24 cellular contexts compared by ENCODE assay signal in the genomic region with DNA sequence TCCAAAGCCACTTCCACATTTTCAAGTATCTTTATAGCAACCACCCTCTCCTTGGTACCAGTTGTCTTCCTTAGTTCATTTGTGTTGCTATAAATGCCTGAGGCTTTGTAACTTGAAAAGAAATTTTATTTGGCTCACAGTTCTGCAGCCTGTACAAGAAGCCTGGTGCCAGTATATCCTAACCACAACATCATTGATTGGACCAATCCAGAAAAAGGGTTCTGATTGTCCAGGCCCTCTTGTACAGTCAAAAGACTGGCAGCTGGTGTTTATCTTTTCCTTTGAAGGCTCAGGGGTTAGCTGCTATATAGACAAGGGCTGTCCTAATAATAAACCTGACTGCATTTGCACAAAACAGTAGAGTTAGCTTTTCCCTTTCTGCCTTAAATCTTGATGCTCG. TPM values are rescaled to one million over a fixed set of nuclear protein-coding genes. Genes with fewer than 3 reads are reported as not detected.
DNase-seq lines count a peak whose midpoint lies in the region; ATAC-seq and TF ChIP-seq lines count a peak whose summit lies in the region.
"Had no signal": no experiment of that assay in that cellular context is flagged by ENCODE, and none has a peak within 500 bp of the region (broad histone marks: within the 10 kb centered on the region; RNA-seq: fewer than 3 reads in every experiment).

No MANE protein-coding gene starts in this region.

- H3K27me3 ChIP-seq in breast epithelium = no peaks in the 10 kb centered on the region
- H3K27me3 ChIP-seq: BLaER1 treated with 17β-estradiol and CSF1 and Interleukin-3, amounts not matched to agents 10 nM and 100 nM had no signal

- intact Hi-C loops in MCF 10A (cut with micrococcal nuclease) = no loop called here
- intact Hi-C loops in breast epithelium (cut with DNase I; ENCODE audit: low total_unique reads) = no loop called here

- BruUV-seq in MCF 10A (replicated peaks; lab: Mats Ljungman, UMichigan) = no TSS peak

- POLR2A ChIA-PET in MCF 10A (lab: Yijun Ruan, JAX) = no interaction called here

- H3K4me3 Mint-ChIP-seq in MCF 10A (ENCODE audit: unreplicated experiment) = no peak overlapping the region
- H3K4me3 Mint-ChIP-seq: CD4-positive, alpha-beta memory T cell; T-cell had no signal

- H3K4me1 Mint-ChIP-seq in MCF 10A (ENCODE audit: insufficient read depth, unreplicated experiment) = peaks cover 8% of the 10 kb centered on the region
- H3K4me1 Mint-ChIP-seq: CD4-positive, alpha-beta memory T cell had no signal

- H3K4me3 ChIP-seq in breast epithelium = no peak overlapping the region
- H3K4me3 ChIP-seq: BLaER1 treated with 17β-estradiol and CSF1 and Interleukin-3, amounts not matched to agents 10 nM and 100 nM; HAP-1 had no signal

- H3K36me3 Mint-ChIP-seq in MCF 10A (ENCODE audit: insufficient read depth, unreplicated experiment) = peaks cover 53% of the 10 kb centered on the region

- TF ChIP-seq POLR2A in breast epithelium (IDR thresholded peaks at IDR 0.05) = no peak

- H3K27ac ChIP-seq in breast epithelium (no peak overlapping the region), substantia nigra (ENCODE audit: low read depth, low read length, poor library complexity, severe bottlenecking) (no peak overlapping the region)
- H3K27ac ChIP-seq: BLaER1 treated with 17β-estradiol and CSF1 and Interleukin-3, amounts not matched to agents 10 nM and 100 nM; HL-60 had no signal

- H3K36me3 ChIP-seq in breast epithelium = no peaks in the 10 kb centered on the region

- H3K4me1 ChIP-seq in breast epithelium = no peaks in the 10 kb centered on the region
- H3K4me1 ChIP-seq: Caco-2 had no signal

- H3K9me3 Mint-ChIP-seq in MCF 10A (ENCODE audit: unreplicated experiment) = no peaks in the 10 kb centered on the region

- no peak for ATAC-seq in activated CD4-positive, CD25-positive, alpha-beta regulatory T cell treated with anti-CD3 and anti-CD28 coated beads, Interleukin-2, amount 50 U/mL, for 24 hours
- ATAC-seq: T-cell had no signal

- H3K27ac Mint-ChIP-seq in MCF 10A (ENCODE audit: low read depth, unreplicated experiment) = peak overlapping the region; percentile 39
- H3K27ac Mint-ChIP-seq: T-cell had no signal

- H3K27me3 Mint-ChIP-seq in MCF 10A (ENCODE audit: insufficient read depth, unreplicated experiment) = no peaks in the 10 kb centered on the region
- H3K27me3 Mint-ChIP-seq: CD4-positive, alpha-beta memory T cell; T-cell had no signal

- DNase-seq in MCF 10A (ENCODE audit: unreplicated experiment) (no peak), breast epithelium (ENCODE audit: low spot score in 2 of 2) (no peak), M059J (ENCODE audit: low read depth) (peak; percentile 29), foreskin melanocyte (peak; percentile 66), superior temporal gyrus (ENCODE audit: extremely low spot score) (peak; percentile 27), NCI-H1048 (lab: John Stamatoyannopoulos, UW) (no peak), substantia nigra (lab: John Stamatoyannopoulos, UW) (no peak)
- DNase-seq: AML-193; Caco-2; CD4-positive, alpha-beta memory T cell; DMS153; DND-41; GOT3; Karpas-422; MV-4-11; NCI-H2029; NCI-H2227 treated with DMSO at 0.1 percent for 48 hours; NCI-H526 treated with DMSO at 0.1 percent for 48 hours; SHP77; T-cell had no signal

- H3K9me3 ChIP-seq in breast epithelium = peaks cover 0 to 6% of the 10 kb centered on the region in 2 donors
- H3K9me3 ChIP-seq: Caco-2, HAP-1 had no signal

- no peak for TF ChIP-seq CTCF in MCF 10A (IDR thresholded peaks at IDR 0.05; ENCODE audit: unreplicated experiment)
- no peak for TF ChIP-seq CTCF in breast epithelium (IDR thresholded peaks at IDR 0.05)

- CTCF ChIA-PET in MCF 10A (lab: Yijun Ruan, JAX) = interaction anchor here (0.7 kb wide), 1 partner anchor 58 kb away, joined by 4 read pairs; no protein-coding TSS in a partner anchor

RNA-seq across cellular contexts. Expression of a gene that starts 21.0 kb away (rescaled TPM):
- total RNA-seq in MCF 10A (2022) (6.3 and 7.4 TPM in 2 replicates), breast epithelium (1 to 10 TPM; 2.0 to 3.1 (median 2.1) TPM)
- total RNA-seq in M059J (2014; rRNA removed; shearing (Covaris generic)) = 0.52 and 6.1 TPM in 2 replicates

RNA-seq across cellular contexts. Expression of a gene that starts 29.4 kb away (rescaled TPM):
- total RNA-seq in MCF 10A (2022) (11.9 and 15.0 TPM in 2 replicates), breast epithelium (10 to 100 TPM; 23.4 to 81.0 (median 33.4) TPM)
- total RNA-seq in M059J (2014; rRNA removed; shearing (Covaris generic)) = 14.4 and 29.5 TPM in 2 replicates

RNA-seq across cellular contexts. Expression of a gene that starts 29.5 kb away (rescaled TPM):
- total RNA-seq in MCF 10A (2022) (50.7 and 55.3 TPM in 2 replicates), breast epithelium (10 to 100 TPM; 28.2 to 38.3 (median 32.2) TPM)
- total RNA-seq in M059J (2014; rRNA removed; shearing (Covaris generic)) = 27.8 and 35.7 TPM in 2 replicates

Comparison
In these comparisons a context has a peak if more than half of its experiments do, and no peak if none do; other contexts are left out.
1. DNase-seq: peak in M059J (single experiment), foreskin melanocyte (single experiment) and superior temporal gyrus (single experiment); none in MCF 10A (single experiment), breast epithelium (0 of 2), NCI-H1048 (single experiment) and substantia nigra (0 of 49).